In genomic region chr2:134425723-134426496, GRCh38 we compare ENCODE assay signal across 26 cellular contexts.
DNase-seq lines count a peak whose midpoint lies in the region; ATAC-seq and TF ChIP-seq lines count a peak whose summit lies in the region.
"Had no signal": no experiment of that assay in that cellular context is flagged by ENCODE, and none has a peak within 500 bp of the region (broad histone marks: within the 10 kb centered on the region; RNA-seq: fewer than 3 reads in every experiment).

No MANE protein-coding gene starts in this region.

- H3K4me1 Mint-ChIP-seq in activated CD8-positive, alpha-beta T cell treated with anti-CD3 and anti-CD28 coated beads for 36 hours (ENCODE audit: low read depth), result peaks cover 5% of the 10 kb centered on the region
- peaks cover 9% of the 10 kb centered on the region for H3K4me1 Mint-ChIP-seq in activated CD8-positive, alpha-beta T cell treated with anti-CD3 and anti-CD28 coated beads, Interleukin-2, amount 10 ng/mL, durations not matched to agents 7 days and 5 days (ENCODE audit: low read depth)
- H3K4me1 Mint-ChIP-seq in effector memory CD8-positive, alpha-beta T cell (ENCODE audit: low read depth in 2 of 2), result peaks cover 0 to 2% of the 10 kb centered on the region in 2 donors
- peaks cover 19% of the 10 kb centered on the region for H3K4me1 Mint-ChIP-seq in stimulated activated effector memory CD8-positive, alpha-beta T cell treated with anti-CD3 and anti-CD28 coated beads, Interleukin-12 subunit alpha, Interleukin-12 subunit beta, amount 100 ng/mL, for 72 hours
- H3K4me1 Mint-ChIP-seq: stimulated activated naive CD8-positive, alpha-beta T cell treated with anti-CD3 and anti-CD28 coated beads, Interleukin-15, amount 100 ng/mL, for 72 hours had no signal

- CTCF ChIA-PET in activated CD8-positive, alpha-beta T cell treated with anti-CD3 and anti-CD28 coated beads for 36 hours (lab: Charles Lee), result interaction anchor here (1.0 to 1.6 kb wide), 2 partner anchors 25 to 307 kb away, joined by 4 read pairs; no protein-coding TSS in a partner anchor
- CTCF ChIA-PET in activated CD8-positive, alpha-beta T cell treated with anti-CD3 and anti-CD28 coated beads, Interleukin-2, amount 10 ng/mL, durations not matched to agents 7 days and 5 days (lab: Charles Lee), result interaction anchor here (1.1 to 1.6 kb wide), 3 partner anchors 14 to 180 kb away, joined by 3 to 4 read pairs (median 3); no protein-coding TSS in a partner anchor

- no peak for DNase-seq in activated CD8-positive, alpha-beta T cell treated with anti-CD3 and anti-CD28 coated beads for 36 hours
- no peak for DNase-seq in activated CD8-positive, alpha-beta T cell treated with anti-CD3 and anti-CD28 coated beads, Interleukin-2, amount 10 ng/mL, durations not matched to agents 7 days and 5 days
- DNase-seq in HT1080 (ENCODE audit: low read depth) (peak; percentile 76), NCI-H345 treated with DMSO at 0.1 percent for 48 hours (lab: John Stamatoyannopoulos, UW; ENCODE audit: unreplicated experiment) (no peak)
- DNase-seq in effector memory CD8-positive, alpha-beta T cell, result no peak
- DNase-seq in stimulated activated effector memory CD8-positive, alpha-beta T cell treated with anti-CD3 and anti-CD28 coated beads, Interleukin-12 subunit alpha, Interleukin-12 subunit beta, amount 100 ng/mL, for 72 hours (ENCODE audit: low spot score in 2 of 2), result no peak
- DNase-seq: BE2C; Caco-2; GF-D8; HCEC 1CT; hippocampal formation; Karpas-422; left cardiac atrium; mesendoderm; NCI-H1417 treated with DMSO at 0.1 percent for 48 hours; NCI-H2081 treated with DMSO at 0.1 percent for 48 hours; NCI-H226; NCI-H748 treated with DMSO at 0.1 percent for 48 hours; occipital lobe; stimulated activated naive CD8-positive, alpha-beta T cell treated with anti-CD3 and anti-CD28 coated beads, Interleukin-15, amount 100 ng/mL, for 72 hours; T-helper 2 cell; thyroid gland had no signal

- TF ChIP-seq CTCF in activated CD8-positive, alpha-beta T cell treated with anti-CD3 and anti-CD28 coated beads for 36 hours (IDR thresholded peaks at IDR 0.05), result no peak

- no peak overlapping the region for H3K4me3 Mint-ChIP-seq in activated CD8-positive, alpha-beta T cell treated with anti-CD3 and anti-CD28 coated beads for 36 hours
- H3K4me3 Mint-ChIP-seq in activated CD8-positive, alpha-beta T cell treated with anti-CD3 and anti-CD28 coated beads, Interleukin-2, amount 10 ng/mL, durations not matched to agents 7 days and 5 days, result no peak overlapping the region
- H3K4me3 Mint-ChIP-seq in effector memory CD8-positive, alpha-beta T cell, result no peak overlapping the region
- no peak overlapping the region for H3K4me3 Mint-ChIP-seq in stimulated activated effector memory CD8-positive, alpha-beta T cell treated with anti-CD3 and anti-CD28 coated beads, Interleukin-12 subunit alpha, Interleukin-12 subunit beta, amount 100 ng/mL, for 72 hours
- H3K4me3 Mint-ChIP-seq: activated naive CD8-positive, alpha-beta T cell; dendritic cell treated with granulocyte-macrophage colony-stimulating factor and Interleukin-4, amounts not matched to agents 40 ng/mL and 50 ng/mL, for 4 days; stimulated activated naive CD8-positive, alpha-beta T cell treated with anti-CD3 and anti-CD28 coated beads, Interleukin-15, amount 100 ng/mL, for 72 hours had no signal

- no peak for ATAC-seq in activated CD8-positive, alpha-beta T cell treated with anti-CD3 and anti-CD28 coated beads for 36 hours
- ATAC-seq in activated CD8-positive, alpha-beta T cell treated with anti-CD3 and anti-CD28 coated beads, Interleukin-2, amount 10 ng/mL, durations not matched to agents 7 days and 5 days, result no peak
- ATAC-seq in effector memory CD8-positive, alpha-beta T cell (replicated peaks), result no peak
- no peak for ATAC-seq in stimulated activated effector memory CD8-positive, alpha-beta T cell treated with anti-CD3 and anti-CD28 coated beads, Interleukin-12 subunit alpha, Interleukin-12 subunit beta, amount 100 ng/mL, for 72 hours
- ATAC-seq in HG03378 (IDR thresholded peaks at IDR 0.05; ENCODE audit: unreplicated experiment), result no peak
- no peak for ATAC-seq in GM21423 (IDR thresholded peaks at IDR 0.05; ENCODE audit: unreplicated experiment)
- ATAC-seq: left cardiac atrium; stimulated activated naive CD8-positive, alpha-beta T cell treated with anti-CD3 and anti-CD28 coated beads, Interleukin-15, amount 100 ng/mL, for 72 hours had no signal

- peak overlapping the region; percentile 22 for H3K27ac Mint-ChIP-seq in activated CD8-positive, alpha-beta T cell treated with anti-CD3 and anti-CD28 coated beads for 36 hours
- no peak overlapping the region for H3K27ac Mint-ChIP-seq in activated CD8-positive, alpha-beta T cell treated with anti-CD3 and anti-CD28 coated beads, Interleukin-2, amount 10 ng/mL, durations not matched to agents 7 days and 5 days
- peak overlapping the region; percentile 1 to 50 for H3K27ac Mint-ChIP-seq in effector memory CD8-positive, alpha-beta T cell
- H3K27ac Mint-ChIP-seq in stimulated activated effector memory CD8-positive, alpha-beta T cell treated with anti-CD3 and anti-CD28 coated beads, Interleukin-12 subunit alpha, Interleukin-12 subunit beta, amount 100 ng/mL, for 72 hours, result peak overlapping the region; percentile 55
- H3K27ac Mint-ChIP-seq: activated naive CD8-positive, alpha-beta T cell; dendritic cell treated with granulocyte-macrophage colony-stimulating factor and Interleukin-4, amounts not matched to agents 40 ng/mL and 50 ng/mL, for 4 days had no signal

- POLR2A ChIA-PET in activated CD8-positive, alpha-beta T cell treated with anti-CD3 and anti-CD28 coated beads for 36 hours (lab: Charles Lee), result no interaction called here
- POLR2A ChIA-PET in activated CD8-positive, alpha-beta T cell treated with anti-CD3 and anti-CD28 coated beads, Interleukin-2, amount 10 ng/mL, durations not matched to agents 7 days and 5 days (lab: Charles Lee), result interaction anchor here (2.4 kb wide), 1 partner anchor 10 kb away, joined by 5 read pairs; no protein-coding TSS in a partner anchor

- intact Hi-C loops in activated CD8-positive, alpha-beta T cell treated with anti-CD3 and anti-CD28 coated beads for 36 hours (cut with micrococcal nuclease), result no loop called here

- no peaks in the 10 kb centered on the region for H3K27me3 Mint-ChIP-seq in activated CD8-positive, alpha-beta T cell treated with anti-CD3 and anti-CD28 coated beads for 36 hours
- no peaks in the 10 kb centered on the region for H3K27me3 Mint-ChIP-seq in activated CD8-positive, alpha-beta T cell treated with anti-CD3 and anti-CD28 coated beads, Interleukin-2, amount 10 ng/mL, durations not matched to agents 7 days and 5 days (ENCODE audit: low read depth)
- no peaks in the 10 kb centered on the region for H3K27me3 Mint-ChIP-seq in effector memory CD8-positive, alpha-beta T cell
- H3K27me3 Mint-ChIP-seq: activated naive CD8-positive, alpha-beta T cell; dendritic cell treated with granulocyte-macrophage colony-stimulating factor and Interleukin-4, amounts not matched to agents 40 ng/mL and 50 ng/mL, for 4 days; stimulated activated naive CD8-positive, alpha-beta T cell treated with anti-CD3 and anti-CD28 coated beads, Interleukin-15, amount 100 ng/mL, for 72 hours had no signal

- no peaks in the 10 kb centered on the region for H3K9me3 Mint-ChIP-seq in activated CD8-positive, alpha-beta T cell treated with anti-CD3 and anti-CD28 coated beads for 36 hours
- no peaks in the 10 kb centered on the region for H3K9me3 Mint-ChIP-seq in activated CD8-positive, alpha-beta T cell treated with anti-CD3 and anti-CD28 coated beads, Interleukin-2, amount 10 ng/mL, durations not matched to agents 7 days and 5 days (ENCODE audit: insufficient read depth)
- H3K9me3 Mint-ChIP-seq in effector memory CD8-positive, alpha-beta T cell, result no peaks in the 10 kb centered on the region
- H3K9me3 Mint-ChIP-seq in stimulated activated effector memory CD8-positive, alpha-beta T cell treated with anti-CD3 and anti-CD28 coated beads, Interleukin-12 subunit alpha, Interleukin-12 subunit beta, amount 100 ng/mL, for 72 hours, result no peaks in the 10 kb centered on the region
- H3K9me3 Mint-ChIP-seq: dendritic cell treated with granulocyte-macrophage colony-stimulating factor and Interleukin-4, amounts not matched to agents 40 ng/mL and 50 ng/mL, for 4 days; stimulated activated naive CD8-positive, alpha-beta T cell treated with anti-CD3 and anti-CD28 coated beads, Interleukin-15, amount 100 ng/mL, for 72 hours had no signal

- H3K36me3 Mint-ChIP-seq in activated CD8-positive, alpha-beta T cell treated with anti-CD3 and anti-CD28 coated beads for 36 hours (ENCODE audit: low read depth), result peaks cover 17% of the 10 kb centered on the region
- H3K36me3 Mint-ChIP-seq in activated CD8-positive, alpha-beta T cell treated with anti-CD3 and anti-CD28 coated beads, Interleukin-2, amount 10 ng/mL, durations not matched to agents 7 days and 5 days (ENCODE audit: low read depth), result peaks cover 25% of the 10 kb centered on the region
- peaks cover 20% of the 10 kb centered on the region for H3K36me3 Mint-ChIP-seq in effector memory CD8-positive, alpha-beta T cell (ENCODE audit: insufficient read depth)
- H3K36me3 Mint-ChIP-seq in stimulated activated effector memory CD8-positive, alpha-beta T cell treated with anti-CD3 and anti-CD28 coated beads, Interleukin-12 subunit alpha, Interleukin-12 subunit beta, amount 100 ng/mL, for 72 hours, result peaks cover 14% of the 10 kb centered on the region
